In genomic region chr13:113661506-113661905, GRCh38 we compare ENCODE assay signal across 7 cellular contexts. TPM values are rescaled to one million over a fixed set of nuclear protein-coding genes. Genes with fewer than 3 reads are reported as not detected.
"Had no signal": no experiment of that assay in that cellular context is flagged by ENCODE, and none has a peak within 500 bp of the region (broad histone marks: within the 10 kb centered on the region; RNA-seq: fewer than 3 reads in every experiment).

No MANE protein-coding gene starts in this region.

- H3K27ac ChIP-seq: GM23248 had no signal

- DNase-seq: GM23248, GOT3, H9, HCEC 1CT had no signal

- H3K4me3 ChIP-seq: GM23248, K562 had no signal

- H2AFZ ChIP-seq: GM23248 had no signal

- FAIRE-seq: HTR-8/SVneo, K562 had no signal

- H3K9ac ChIP-seq: GM23248 had no signal

- ATAC-seq: K562 had no signal

RNA-seq across cellular contexts. Expression of gene ATP4B, which starts 3.5 kb away (rescaled TPM):
- total RNA-seq: GM23248, H9, HT-29, K562 had no signal
- polyA plus RNA-seq: GM23248, K562 had no signal

RNA-seq across cellular contexts. Expression of gene GRK1, which starts 5.5 kb away (rescaled TPM):
- total RNA-seq: GM23248 had no signal
- polyA plus RNA-seq: GM23248, K562 had no signal
